In genomic region chr18:23137093-23137640, GRCh38 we compare ENCODE assay signal across 8 cellular contexts. TPM values are rescaled to one million over a fixed set of nuclear protein-coding genes. Genes with fewer than 3 reads are reported as not detected.
DNase-seq lines count a peak whose midpoint lies in the region; ATAC-seq, FAIRE-seq and TF ChIP-seq lines count a peak whose summit lies in the region.

No MANE protein-coding gene starts in this region.

- H3K27ac ChIP-seq in HEK293 (ENCODE audit: extremely low read depth, low read depth, low read length) (peak overlapping the region; percentile 87; the same call in 1 of the 2 replicates), K562 (ENCODE audit: extremely low read depth, low read depth, low read length) (no peak overlapping the region)

- H3K4me1 Mint-ChIP-seq in mesothelial cell of epicardium: peaks cover 54% of the 10 kb centered on the region

- no peak overlapping the region for H3K4me2 ChIP-seq in K562 (ENCODE audit: insufficient read depth, low read length)

- no peaks in the 10 kb centered on the region for H3K9me1 ChIP-seq in K562 (ENCODE audit: control insufficient read depth, insufficient read depth, low read length)

- H3K9me3 Mint-ChIP-seq in mesothelial cell of epicardium: no peaks in the 10 kb centered on the region

- no peaks in the 10 kb centered on the region for H3K36me3 Mint-ChIP-seq in mesothelial cell of epicardium

- intact Hi-C loops in K562 (cut with micrococcal nuclease): loop anchor here (10.0 kb wide), 3 partner anchors 238 to 448 kb away; partner anchors contain the start of genes NPC1 and RMC1

- no peak for TF ChIP-seq POLR2A in K562 (conservative IDR thresholded peaks at IDR 0.05)

- POLR2A ChIA-PET in HEK293 (lab: Yijun Ruan, JAX): interaction anchor here (1.0 kb wide), 1 partner anchor 69 kb away, joined by 3 read pairs; no protein-coding TSS in a partner anchor
- POLR2A ChIA-PET in K562 (lab: Yijun Ruan, JAX): interaction anchor here (1.0 kb wide), 1 partner anchor 19 kb away, joined by 3 read pairs; no protein-coding TSS in a partner anchor

- H3K4me1 ChIP-seq in HEK293 (ENCODE audit: control insufficient read depth, insufficient read depth, low read length): peaks cover 33% of the 10 kb centered on the region
- H3K4me1 ChIP-seq in K562 (replicated peaks in 1 of 2; ENCODE audit: control insufficient read depth in 2 of 2, insufficient read depth in 2 of 2, low read length in 2 of 2): peaks cover 0 to 26% of the 10 kb centered on the region in 2 experiments; a peak in 2 of 5 replicates

- no peak for ATAC-seq in K562

- H3K9me3 ChIP-seq in HEK293 (ENCODE audit: control insufficient read depth, insufficient read depth, low read depth, low read length): no peaks in the 10 kb centered on the region
- no peaks in the 10 kb centered on the region for H3K9me3 ChIP-seq in K562 (replicated peaks; ENCODE audit: control insufficient read depth, insufficient read depth, low read depth, low read length)

- H3K27ac Mint-ChIP-seq in mesothelial cell of epicardium: no peak overlapping the region

- TF ChIP-seq EP300 in K562 (IDR thresholded peaks at IDR 0.05; ENCODE audit: low read length): no peak

- TF ChIP-seq CTCF in AG09309 (IDR thresholded peaks at IDR 0.05; ENCODE audit: control insufficient read depth, insufficient read depth, low read depth, low read length, missing control alignments) (no peak), HEK293 (tag by site-specific recombination; IDR thresholded peaks at IDR 0.05) (no peak), K562 (IDR thresholded peaks at IDR 0.05 in 2 of 3, conservative IDR thresholded peaks at IDR 0.05 in 1 of 3; ENCODE audit: insufficient read depth in 2 of 3, low read depth in 1 of 3, low read length in 3 of 3) (no peak), mesothelial cell of epicardium (IDR thresholded peaks at IDR 0.05; ENCODE audit: unreplicated experiment) (no peak)

- peak overlapping the region; percentile 55 for H3K4me3 ChIP-seq in AG09309 (ENCODE audit: control insufficient read depth, low read depth, low read length)
- H3K4me3 ChIP-seq in HEK293 (ENCODE audit: low read depth, low read length): peak overlapping the region; percentile 53
- H3K4me3 ChIP-seq in K562: no peak overlapping the region

- BruUV-seq in K562 (replicated peaks; lab: Mats Ljungman, UMichigan): no TSS peak

- in situ Hi-C loops in K562 (cut with MboI): no loop called here

- H3K79me2 ChIP-seq in K562 (ENCODE audit: control insufficient read depth, insufficient read depth, low read length): no peaks in the 10 kb centered on the region

- WGBS in K562 (ENCODE audit: insufficient coverage, low coverage, missing lambda C conversion rate): 31% methylated on average over 12 of the region's 12 CpGs

- H2AFZ ChIP-seq in K562 (ENCODE audit: low read depth, low read length): no peak overlapping the region

- DNase-seq in AG09309 (ENCODE audit: low read depth): no peak
- DNase-seq in K562 (ENCODE audit: extremely low read depth in 1 of 4, low spot score in 3 of 4): no peak
- DNase-seq in mesothelial cell of epicardium (ENCODE audit: low spot score in 2 of 2, unreplicated experiment in 2 of 2): no peak
- no peak for DNase-seq in iPS-NIHi11 (ENCODE audit: low spot score)
- DNase-seq in RCC 7860 (ENCODE audit: low spot score): no peak
- no peak for DNase-seq in NAMALWA (ENCODE audit: low spot score)
- no peak for DNase-seq in stimulated activated naive CD4-positive, alpha-beta T cell treated with Interleukin-2 at 50 U/mL for 16 hours (lab: John Stamatoyannopoulos, UW)

- peaks cover 29% of the 10 kb centered on the region for H3K27me3 Mint-ChIP-seq in mesothelial cell of epicardium (ENCODE audit: low read depth)

- H3K36me3 ChIP-seq in HEK293 (ENCODE audit: control insufficient read depth in 2 of 2, insufficient read depth in 1 of 2, low read length in 2 of 2) (peaks cover 0 to 7% of the 10 kb centered on the region in 2 experiments; a peak in 2 of 3 replicates), K562 (ENCODE audit: control insufficient read depth, insufficient read depth, low read length) (no peaks in the 10 kb centered on the region)

- no peak overlapping the region for H3K9ac ChIP-seq in K562 (ENCODE audit: insufficient read depth in 1 of 2, low read depth in 2 of 2, low read length in 2 of 2)

- H4K20me1 ChIP-seq in K562 (replicated peaks; ENCODE audit: control insufficient read depth, insufficient read depth, low read length): no peaks in the 10 kb centered on the region; the same call in 1 of the 2 replicates

- CTCF ChIA-PET in HEK293 (lab: Yijun Ruan, JAX) (interaction anchor here (0.5 to 1.3 kb wide), 3 partner anchors 11 to 132 kb away, joined by 3 to 4 read pairs (median 4); no protein-coding TSS in a partner anchor), K562 (lab: Yijun Ruan, JAX; ENCODE audit: low intra/inter-chr PET ratio) (no interaction called here)

- H3K27me3 ChIP-seq in K562 (ENCODE audit: control insufficient read depth in 2 of 2, insufficient read depth in 2 of 2, low read length in 2 of 2): peaks cover 31 to 49% of the 10 kb centered on the region in 2 experiments

- FAIRE-seq in K562 (lab: Jason Lieb, UNC) (no peak), RCC 7860 (lab: Jason Lieb, UNC) (no peak)

- TF ChIP-seq RAD21 in K562 (CRISPR knock-in tag; conservative IDR thresholded peaks at IDR 0.05 in 1 of 2, IDR thresholded peaks at IDR 0.05 in 1 of 2): no peak

- peak overlapping the region; percentile 73 for H3K4me3 Mint-ChIP-seq in mesothelial cell of epicardium

TF ChIP-seq in HEK293, 187 proteins besides CTCF, POLR2A, EP300 and RAD21 (continues in another document):
- TF ChIP-seq ZNF610 (tag by site-specific recombination; IDR thresholded peaks at IDR 0.05; ENCODE audit: borderline replicate concordance): no peak
- peak; percentile 59 for TF ChIP-seq ZBTB48 (tag by site-specific recombination; IDR thresholded peaks at IDR 0.05)
- TF ChIP-seq ZFHX2 (tag by site-specific recombination; conservative IDR thresholded peaks at IDR 0.05): peak; percentile 37; the same call in 1 of the 2 replicates
- TF ChIP-seq HOXC10 (CRISPR knock-in tag; IDR thresholded peaks at IDR 0.05): no peak
- peak; percentile 15; the same call in 1 of the 2 replicates for TF ChIP-seq ZNF18 (tag by site-specific recombination; IDR thresholded peaks at IDR 0.05)
- TF ChIP-seq GLIS1 (tag by site-specific recombination; IDR thresholded peaks at IDR 0.05): 0 out of 2 replicates have a peak, but pooled peaks have one; percentile 5

TF ChIP-seq in K562, 482 proteins besides CTCF, POLR2A, EP300 and RAD21:
- no peak for TF ChIP-seq MTF1 (CRISPR knock-in tag; IDR thresholded peaks at IDR 0.05; ENCODE audit: borderline replicate concordance)
- 0 out of 2 replicates have a peak, but pooled peaks have one; percentile 30 for TF ChIP-seq EZH2 (IDR thresholded peaks at IDR 0.05; ENCODE audit: borderline replicate concordance, low read depth, low read length)

RNA-seq across cellular contexts. Expression of gene CABLES1, which starts 1.9 kb away (rescaled TPM):
- total RNA-seq in K562 (2011; cell fraction: chromatin; rRNA removed; ENCODE audit: low replicate concordance): 0.76 TPM in 1 of 2 replicates, not detected in the other
- total RNA-seq in K562 (2011; cell fraction: nucleolus; rRNA removed): not detected in 2 replicates
- 0.31 TPM in 1 of 2 replicates, not detected in the other for total RNA-seq in K562 (2011; cell fraction: nucleoplasm; rRNA removed)
- total RNA-seq in K562 (2014; rRNA removed) (0.04 and 0.09 TPM in 2 replicates), K562 (2014; rRNA removed; fragmentation: Illumina TruSeq; extraction: Trizol) (not detected in 2 replicates), K562 (2015; rRNA removed; fragmentation: Illumina TruSeq; extraction: Trizol) (not detected in 2 replicates), K562 (2021) (0.07 and 0.09 TPM in 2 replicates), mesothelial cell of epicardium (11.3 to 12.7 TPM (median 12.0 TPM) in 3 replicates)
- polyA plus RNA-seq in K562 (2011; rRNA removed) (0.04 TPM in 1 of 2 replicates, not detected in the other), K562 (2014; fragmentation: Illumina TruSeq; extraction: Trizol) (0.04 TPM in 1 of 2 replicates, not detected in the other), K562 (2014; fragmentation: Nextera tagmentation; extraction: Ambion mirVana) (under 1 TPM; 0.04 to 0.10 TPM), K562 (2014; rRNA removed) (not detected in 2 replicates)
- not detected in 2 replicates for polyA plus RNA-seq in K562 (2011; cell fraction: cytosol; rRNA removed)
- polyA plus RNA-seq in K562 (2011; cell fraction: nucleus; rRNA removed): 0.07 TPM in 1 of 2 replicates, not detected in the other
- polyA plus RNA-seq in K562 (2012): 0.08 and 0.10 TPM in 2 replicates
- polyA minus RNA-seq in K562 (2011; rRNA and poly(A)+ RNA removed): not detected in 2 replicates
- polyA minus RNA-seq in K562 (2011; cell fraction: cytosol; rRNA and poly(A)+ RNA removed): not detected in 2 replicates
- polyA minus RNA-seq in K562 (2011; cell fraction: nucleus; rRNA and poly(A)+ RNA removed): 0.40 TPM in 1 of 2 replicates, not detected in the other
